Comparison of ENCODE assay signal across 1 cellular context in the genomic region with DNA sequence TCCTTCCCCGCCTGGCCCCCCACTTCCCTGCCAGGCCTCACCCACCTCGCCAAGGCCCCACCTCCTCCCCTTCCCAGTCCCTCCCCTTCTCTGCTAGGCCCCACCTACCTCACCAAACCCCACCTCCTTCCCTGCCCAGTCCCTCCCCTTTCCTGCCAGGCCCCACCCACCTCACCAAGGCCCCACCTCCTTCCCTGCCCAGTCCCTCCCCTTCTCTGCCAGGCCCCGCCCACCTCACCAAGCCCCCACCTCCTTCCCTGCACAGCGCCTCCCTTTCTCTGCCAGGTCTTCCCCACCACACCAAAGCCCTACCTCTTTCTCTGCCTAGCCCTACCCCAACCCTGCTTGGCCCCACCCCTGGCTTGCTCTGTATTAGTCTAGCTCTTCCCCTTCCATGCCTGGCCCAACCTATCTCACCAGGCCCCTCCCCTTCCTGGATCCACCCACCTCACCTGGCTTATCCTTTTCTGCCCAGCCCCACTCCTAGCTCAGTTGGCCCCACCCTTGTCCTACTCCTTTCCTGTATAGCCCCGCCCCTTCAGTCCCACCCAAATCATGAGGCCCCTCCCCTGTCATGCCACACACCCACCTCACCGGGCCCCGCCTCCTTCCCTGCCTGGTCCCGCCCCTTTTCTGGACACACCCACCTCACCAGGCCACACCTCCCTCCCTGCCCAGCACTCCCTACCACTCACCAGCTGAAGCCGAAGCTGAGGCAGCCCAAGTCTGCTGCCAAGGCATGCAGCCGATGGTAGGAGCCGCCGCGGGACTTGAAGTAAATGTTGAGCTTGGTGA.
TF ChIP-seq lines count a peak whose summit lies in the region.

No MANE protein-coding gene starts in this region.

TF ChIP-seq in endothelial cell of umbilical vein, 7 proteins besides CTCF, POLR2A, EP300 and RAD21:
- TF ChIP-seq GATA2 (IDR thresholded peaks at IDR 0.05; ENCODE audit: insufficient read depth, insufficient read length, low read depth, low read length) = no peak
- TF ChIP-seq FOS (IDR thresholded peaks at IDR 0.05; ENCODE audit: borderline replicate concordance, insufficient read depth, low read length) = no peak
- no peak for TF ChIP-seq EZH2 (IDR thresholded peaks at IDR 0.05; ENCODE audit: borderline replicate concordance, low read depth, low read length, severe bottlenecking)
- no peak for TF ChIP-seq MYC (IDR thresholded peaks at IDR 0.05; ENCODE audit: low read depth, low read length)
- no peak for TF ChIP-seq JUN (IDR thresholded peaks at IDR 0.05; ENCODE audit: borderline replicate concordance, insufficient read depth, insufficient read length, low read depth)
- TF ChIP-seq, protein P1, sequence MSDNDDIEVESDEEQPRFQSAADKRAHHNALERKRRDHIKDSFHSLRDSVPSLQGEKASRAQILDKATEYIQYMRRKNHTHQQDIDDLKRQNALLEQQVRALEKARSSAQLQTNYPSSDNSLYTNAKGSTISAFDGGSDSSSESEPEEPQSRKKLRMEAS (IDR thresholded peaks at IDR 0.05; ENCODE audit: insufficient read depth, insufficient read length) = no peak
- TF ChIP-seq POLR2AphosphoS5 (IDR thresholded peaks at IDR 0.05; ENCODE audit: insufficient read depth, low read depth, low read length) = no peak
